ENCODE assay signal across 12 cellular contexts in genomic region chr12:96044017-96044985, GRCh38. TPM values are rescaled to one million over a fixed set of nuclear protein-coding genes. Genes with fewer than 3 reads are reported as not detected.
A peak's percentile ranks its signal among the peaks of the same experiment; 100 is the strongest.
DNase-seq lines count a peak whose midpoint lies in the region; ATAC-seq, FAIRE-seq and TF ChIP-seq lines count a peak whose summit lies in the region.
"Had no signal": no experiment of that assay in that cellular context is flagged by ENCODE, and none has a peak within 500 bp of the region (broad histone marks: within the 10 kb centered on the region; RNA-seq: fewer than 3 reads in every experiment).

No MANE protein-coding gene starts in this region.

- no peak overlapping the region for H4K91ac ChIP-seq in mesenchymal stem cell (ENCODE audit: low read length)

- no peaks in the 10 kb centered on the region for H3K36me3 ChIP-seq in BLaER1 treated with 17β-estradiol and CSF1 and Interleukin-3, amounts not matched to agents 10 nM and 100 nM
- H3K36me3 ChIP-seq in adipocyte (ENCODE audit: control insufficient read depth, insufficient read depth, low read length, severe bottlenecking) (no peaks in the 10 kb centered on the region), mesenchymal stem cell (ENCODE audit: control insufficient read depth in 1 of 2, insufficient read depth in 2 of 2, low read depth in 1 of 2, low read length in 2 of 2) (no peaks in the 10 kb centered on the region), transverse colon (no peaks in the 10 kb centered on the region)
- H3K36me3 ChIP-seq: tibial nerve had no signal

- no peak for ATAC-seq in HG02763 (IDR thresholded peaks at IDR 0.05; ENCODE audit: unreplicated experiment)
- ATAC-seq in GM21423 (IDR thresholded peaks at IDR 0.05; ENCODE audit: unreplicated experiment) = no peak

- peak overlapping the region in 1 of 2 experiments; percentile 72 for H3K4ac ChIP-seq in mesenchymal stem cell (ENCODE audit: low read depth in 1 of 2, low read length in 2 of 2)

- TF ChIP-seq POLR2A in GM12892 (IDR thresholded peaks at IDR 0.05; ENCODE audit: low read depth, low read length) = no peak
- no peak for TF ChIP-seq POLR2A in transverse colon (IDR thresholded peaks at IDR 0.05)

- no peak for TF ChIP-seq CTCF in transverse colon (IDR thresholded peaks at IDR 0.05)

- H4K8ac ChIP-seq in mesenchymal stem cell (ENCODE audit: low read length) = no peak overlapping the region

- no peak overlapping the region for H2BK15ac ChIP-seq in mesenchymal stem cell (ENCODE audit: low read depth, poor library complexity, severe bottlenecking)

- peak; percentile 37 for DNase-seq in HTR-8/SVneo (ENCODE audit: insufficient read length, low spot score)
- DNase-seq in adipocyte (ENCODE audit: low read depth) = peak; percentile 75
- DNase-seq in mesenchymal stem cell = peak; percentile 75
- DNase-seq in GM12892 (ENCODE audit: insufficient read length) = no peak
- no peak for DNase-seq in transverse colon
- DNase-seq: activated effector memory CD4-positive, alpha-beta T cell treated with Interleukin-2 at 50 U/mL for 16 hours; NCI-H1694 treated with DMSO at 0.1 percent for 48 hours had no signal

- no peak overlapping the region for H2BK5ac ChIP-seq in mesenchymal stem cell (ENCODE audit: low read depth, low read length, poor library complexity, severe bottlenecking)

- H3K14ac ChIP-seq in mesenchymal stem cell (ENCODE audit: low read length in 2 of 2) = peak overlapping the region in 1 of 2 experiments; percentile 35

- H3K9me3 ChIP-seq in BLaER1 treated with 17β-estradiol and CSF1 and Interleukin-3, amounts not matched to agents 10 nM and 100 nM (replicated peaks in 1 of 11) = peaks cover 0 to 26% (median 0%) of the 10 kb centered on the region in 11 experiments; a peak in 4 of 22 replicates
- H3K9me3 ChIP-seq in adipocyte (ENCODE audit: control insufficient read depth, low read length) (no peaks in the 10 kb centered on the region), mesenchymal stem cell (ENCODE audit: control insufficient read depth, low read length) (no peaks in the 10 kb centered on the region), transverse colon (no peaks in the 10 kb centered on the region)
- H3K9me3 ChIP-seq: tibial nerve had no signal

- peak overlapping the region in 1 of 2 experiments; percentile 38 for H3K18ac ChIP-seq in mesenchymal stem cell (ENCODE audit: low read depth in 1 of 2, low read length in 2 of 2)

- no peaks in the 10 kb centered on the region for H4K20me1 ChIP-seq in BLaER1 treated with 17β-estradiol and CSF1 and Interleukin-3, amounts not matched to agents 10 nM and 100 nM

- peak overlapping the region in 2 of 10 experiments; percentile 2 to 11; a peak in 2 of 20 replicates for H3K4me3 ChIP-seq in BLaER1 treated with 17β-estradiol and CSF1 and Interleukin-3, amounts not matched to agents 10 nM and 100 nM
- H3K4me3 ChIP-seq in adipocyte (ENCODE audit: low read length) (peak overlapping the region; percentile 25), mesenchymal stem cell (ENCODE audit: insufficient read depth in 1 of 2, low read depth in 1 of 2, low read length in 2 of 2) (peak overlapping the region in 1 of 2 experiments; percentile 7), transverse colon (no peak overlapping the region)
- H3K4me3 ChIP-seq: lung, tibial nerve had no signal

- no peaks in the 10 kb centered on the region for H3K27me3 ChIP-seq in BLaER1 treated with 17β-estradiol and CSF1 and Interleukin-3, amounts not matched to agents 10 nM and 100 nM
- H3K27me3 ChIP-seq in adipocyte (replicated peaks; ENCODE audit: control insufficient read depth, insufficient read depth, low read length) (no peaks in the 10 kb centered on the region), mesenchymal stem cell (ENCODE audit: control insufficient read depth in 1 of 2, insufficient read depth in 1 of 2, low read length in 2 of 2) (no peaks in the 10 kb centered on the region), transverse colon (no peaks in the 10 kb centered on the region)
- H3K27me3 ChIP-seq: tibial nerve had no signal

- peak overlapping the region; percentile 49 for H2AFZ ChIP-seq in mesenchymal stem cell (ENCODE audit: low read depth, low read length)

- H3K23ac ChIP-seq in mesenchymal stem cell (ENCODE audit: low read length in 2 of 2) = no peak overlapping the region

- H2AK5ac ChIP-seq in mesenchymal stem cell (ENCODE audit: low read length, severe bottlenecking) = no peak overlapping the region

- peaks cover 32 to 61% (median 55%) of the 10 kb centered on the region in 10 experiments for H3K4me1 ChIP-seq in BLaER1 treated with 17β-estradiol and CSF1 and Interleukin-3, amounts not matched to agents 10 nM and 100 nM
- H3K4me1 ChIP-seq in adipocyte (ENCODE audit: control insufficient read depth, insufficient read depth, low read length) (peaks cover 28% of the 10 kb centered on the region), mesenchymal stem cell (ENCODE audit: control insufficient read depth, insufficient read depth, low read depth, low read length) (peaks cover 8% of the 10 kb centered on the region), transverse colon (peaks cover 0 to 19% (median 17%) of the 10 kb centered on the region in 4 donors)

- TF ChIP-seq EP300 in transverse colon (IDR thresholded peaks at IDR 0.05; ENCODE audit: low read depth) = no peak

- 54% methylated on average over 10 of the region's 10 CpGs for WGBS in mesenchymal stem cell
- WGBS in transverse colon (ENCODE audit: low coverage in 1 of 2), 2 donors = 53 to 66% methylated on average over 9 to 10 of the region's 10 CpGs

- H3K9ac ChIP-seq in BLaER1 treated with 17β-estradiol and CSF1 and Interleukin-3, amounts not matched to agents 10 nM and 100 nM = peak overlapping the region in 6 of 11 experiments; percentile 18 to 38 (median 25); a peak in 9 of 22 replicates
- H3K9ac ChIP-seq in adipocyte (ENCODE audit: low read length) (no peak overlapping the region), mesenchymal stem cell (ENCODE audit: low read length) (no peak overlapping the region)

- in situ Hi-C loops in transverse colon (cut with MboI; ENCODE audit: low pct_ligation_motif_present in 1 of 4, low pct_unique_long_range_greater_than_20kb in 1 of 4, low sequenced_read_pairs in 3 of 4) = no loop called here

- peak overlapping the region in 1 of 2 experiments; percentile 10 for H2BK12ac ChIP-seq in mesenchymal stem cell (ENCODE audit: low read length in 2 of 2)

- H3K27ac ChIP-seq in BLaER1 treated with 17β-estradiol and CSF1 and Interleukin-3, amounts not matched to agents 10 nM and 100 nM = peak overlapping the region; percentile 4 to 71 (median 57); a peak in 19 of 22 replicates
- no peak overlapping the region for H3K27ac ChIP-seq in mesenchymal stem cell (ENCODE audit: low read length, poor library complexity, severe bottlenecking)
- H3K27ac ChIP-seq in transverse colon = no peak overlapping the region
- H3K27ac ChIP-seq: tibial nerve had no signal

- no peak overlapping the region for H2BK120ac ChIP-seq in mesenchymal stem cell (ENCODE audit: low read depth, low read length)

- H3K4me2 ChIP-seq in BLaER1 treated with 17β-estradiol and CSF1 and Interleukin-3, amounts not matched to agents 10 nM and 100 nM = peak overlapping the region; percentile 69 to 89 (median 75)
- H3K4me2 ChIP-seq in mesenchymal stem cell (ENCODE audit: low read length, poor library complexity, severe bottlenecking) = no peak overlapping the region

- H3K79me1 ChIP-seq in mesenchymal stem cell (replicated peaks; ENCODE audit: low read length, poor library complexity, severe bottlenecking) = no peaks in the 10 kb centered on the region

- intact Hi-C loops in transverse colon (cut with DNase I; ENCODE audit: low total_unique reads) = no loop called here

- FAIRE-seq in HTR-8/SVneo (lab: Jason Lieb, UNC) = no peak
- no peak for FAIRE-seq in GM12892 (lab: Jason Lieb, UNC)

RNA-seq across cellular contexts. Expression of gene LTA4H, which starts 8.9 kb away (rescaled TPM):
- 80.6 TPM for polyA plus RNA-seq in mesenchymal stem cell (2013, experiment 1 of 2)
- polyA plus RNA-seq in mesenchymal stem cell (2013, experiment 2 of 2) = 84.4 TPM
- polyA plus RNA-seq in GM12892 (2012; ENCODE audit: missing spikeins) = 58.5 TPM
- total RNA-seq in transverse colon = 10 to 100 TPM; 22.4 to 91.9 (median 63.6) TPM

RNA-seq across cellular contexts. Expression of gene HAL, which starts 48.2 kb away (rescaled TPM):
- 0.01 TPM for polyA plus RNA-seq in mesenchymal stem cell (2013, experiment 1 of 2)
- polyA plus RNA-seq in mesenchymal stem cell (2013, experiment 2 of 2) = 0.05 TPM
- not detected for polyA plus RNA-seq in GM12892 (2012; ENCODE audit: missing spikeins)
- total RNA-seq in transverse colon = 1 to 10 TPM in 3 of 4 donors, not detected in 1; 1.1 to 3.3 (median 2.6) TPM

Comparison
In these comparisons a context has a peak if more than half of its experiments do, and no peak if none do; other contexts are left out.
1. H3K27ac ChIP-seq: peak in BLaER1 treated with 17β-estradiol and CSF1 and Interleukin-3, amounts not matched to agents 10 nM and 100 nM (11 of 11); none in mesenchymal stem cell (single experiment) and transverse colon (0 of 4).
2. H3K9ac ChIP-seq: peak in BLaER1 treated with 17β-estradiol and CSF1 and Interleukin-3, amounts not matched to agents 10 nM and 100 nM (6 of 11); none in adipocyte (single experiment) and mesenchymal stem cell (single experiment).
3. DNase-seq: peak in HTR-8/SVneo (single experiment), adipocyte (single experiment) and mesenchymal stem cell (single experiment); none in GM12892 (single experiment) and transverse colon (single experiment).